In the genomic region with DNA sequence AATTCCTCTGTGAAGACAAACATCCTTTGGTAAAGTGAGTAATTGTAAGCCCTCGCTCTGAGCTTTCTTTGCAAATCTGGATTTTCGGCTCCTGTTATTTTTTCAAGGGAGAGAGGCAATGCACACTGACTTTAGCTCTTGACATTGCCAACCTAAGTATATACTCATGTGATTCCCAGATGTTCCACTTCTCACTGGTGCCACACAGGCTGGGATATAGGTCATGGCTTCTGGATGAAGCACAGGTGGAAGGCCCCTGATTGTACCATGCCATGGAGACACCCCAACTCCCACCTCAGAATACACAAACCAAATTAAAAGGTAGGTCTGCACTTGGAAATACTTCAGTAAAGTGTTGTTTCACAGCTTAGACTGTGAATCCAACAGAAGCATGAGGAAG, we compare ENCODE assay signal across 31 cellular contexts.
"Had no signal": no experiment of that assay in that cellular context is flagged by ENCODE, and none has a peak within 500 bp of the region (broad histone marks: within the 10 kb centered on the region; RNA-seq: fewer than 3 reads in every experiment).

No MANE protein-coding gene starts in this region.

- H3K27ac ChIP-seq: adrenal gland, body of pancreas, epithelial cell of prostate, esophagus squamous epithelium, gastroesophageal sphincter, heart right ventricle, WERI-Rb-1 had no signal

- H3K4me3 ChIP-seq: adrenal gland, body of pancreas, esophagus squamous epithelium, gastroesophageal sphincter, heart right ventricle had no signal

- H3K36me3 ChIP-seq: adrenal gland, esophagus squamous epithelium, gastroesophageal sphincter, heart right ventricle, WERI-Rb-1 had no signal

- H3K27me3 ChIP-seq: adrenal gland, body of pancreas, esophagus squamous epithelium, gastroesophageal sphincter, heart right ventricle had no signal

- DNase-seq: activated B cell treated with CpG ODN at 0.5 μM for 24 hours; activated CD4-positive, alpha-beta T cell treated with anti-CD3 and anti-CD28 coated beads for 48 hours; activated CD4-positive, alpha-beta T cell treated with anti-CD3 and anti-CD28 coated beads, Interleukin-2, amount 50 U/mL, for 1 hour; activated CD4-positive, alpha-beta T cell treated with anti-CD3 and anti-CD28 coated beads, Interleukin-2, amount 50 U/mL, for 48 hours; activated CD8-positive, alpha-beta memory T cell treated with anti-CD3 and anti-CD28 coated beads for 24 hours; activated CD8-positive, alpha-beta memory T cell treated with anti-CD3 and anti-CD28 coated beads, Interleukin-2, amount 50 U/mL, for 4 hours; activated CD8-positive, alpha-beta T cell treated with anti-CD3 and anti-CD28 coated beads for 36 hours; activated effector memory CD4-positive, alpha-beta T cell treated with anti-CD3 and anti-CD28 coated beads, Interleukin-2, amount 50 U/mL, for 16 hours; activated naive CD4-positive, alpha-beta T cell treated with anti-CD3 and anti-CD28 coated beads for 36 hours; activated naive CD8-positive, alpha-beta T cell treated with anti-CD3 and anti-CD28 coated beads for 36 hours; activated naive CD8-positive, alpha-beta T cell treated with anti-CD3 and anti-CD28 coated beads, Interleukin-2, amount 50 U/mL, for 24 hours; activated T-cell treated with anti-CD3 and anti-CD28 coated beads, Interleukin-2, amount 50 U/mL, for 1 hour; activated T-cell treated with anti-CD3 and anti-CD28 coated beads, Interleukin-2, amount 50 U/mL, for 48 hours; adrenal gland; amygdala; aorta; caudate nucleus; cortex of kidney; dermis blood vessel endothelial cell; effector CD4-positive, alpha-beta T cell; effector memory CD8-positive, alpha-beta T cell; esophagus squamous epithelium; foreskin melanocyte; heart right ventricle; T-helper 17 cell; T1000; WERI-Rb-1 had no signal

- H3K9me3 ChIP-seq: adrenal gland, body of pancreas, esophagus squamous epithelium, gastroesophageal sphincter, heart right ventricle had no signal

- ATAC-seq: activated CD4-positive, CD25-positive, alpha-beta regulatory T cell treated with anti-CD3 and anti-CD28 coated beads, Interleukin-2, amount 50 U/mL, for 24 hours; activated CD8-positive, alpha-beta T cell treated with anti-CD3 and anti-CD28 coated beads for 36 hours; activated naive CD8-positive, alpha-beta T cell treated with anti-CD3 and anti-CD28 coated beads, Interleukin-2, amount 50 U/mL, for 24 hours; body of pancreas; effector memory CD8-positive, alpha-beta T cell; gastroesophageal sphincter; heart right ventricle; T-helper 17 cell had no signal

- H3K4me1 ChIP-seq: adrenal gland, esophagus squamous epithelium, gastroesophageal sphincter had no signal
